In the genomic region with DNA sequence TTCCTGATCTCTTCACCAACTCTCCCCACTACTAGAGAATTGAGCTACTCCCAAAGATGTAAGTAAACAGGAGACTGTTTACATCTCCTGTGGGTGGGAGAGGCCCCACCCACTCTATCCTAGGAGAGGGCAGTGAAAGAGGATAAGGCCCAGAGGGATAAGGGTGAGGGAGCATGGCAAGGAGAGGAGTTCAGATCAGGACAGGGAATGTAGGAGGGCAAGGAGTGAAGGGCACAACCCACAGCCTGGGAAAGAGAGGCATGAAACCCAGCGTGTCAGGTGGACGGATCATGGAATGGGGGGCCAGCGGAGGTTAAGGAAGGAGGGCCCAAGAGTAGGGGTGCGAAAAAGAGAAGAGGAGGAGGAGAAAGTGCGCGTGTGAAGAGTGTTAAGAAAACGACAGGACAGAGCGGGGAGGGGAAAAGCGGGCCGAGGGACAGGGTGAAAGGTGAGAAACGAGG, we compare ENCODE assay signal across 8 cellular contexts. TPM values are rescaled to one million over a fixed set of nuclear protein-coding genes. Genes with fewer than 3 reads are reported as not detected.
A peak's percentile ranks its signal among the peaks of the same experiment; 100 is the strongest.
DNase-seq lines count a peak whose midpoint lies in the region; ATAC-seq, FAIRE-seq and TF ChIP-seq lines count a peak whose summit lies in the region.
"Not testable (repeated sequence)": the region's sequence is repeated elsewhere in the genome, so short reads cannot be mapped to it uniquely, and the experiment has no call there.

No MANE protein-coding gene starts in this region.

- H2AFZ ChIP-seq in KMS-11 (ENCODE audit: low read depth) = not testable (repeated sequence)

- not testable (repeated sequence) for H3K27ac ChIP-seq in KMS-11
- H3K27ac ChIP-seq in ascending aorta = peak overlapping the region; percentile 85 to 88
- H3K27ac ChIP-seq in esophagus muscularis mucosa (replicated peaks in 1 of 4) = peak overlapping the region; percentile 88 to 93 (median 92)
- H3K27ac ChIP-seq in liver (ENCODE audit: low read depth in 1 of 2, low read length in 2 of 2) = peak overlapping the region; percentile 17 to 53
- H3K27ac ChIP-seq in pancreas = peak overlapping the region in 1 of 4 donors; percentile 88
- H3K27ac ChIP-seq in thymus (ENCODE audit: low read depth) = peak overlapping the region; percentile 46

- not testable (repeated sequence) for FAIRE-seq in pancreas (lab: Jason Lieb, UNC)

- not testable (repeated sequence) for ATAC-seq in T-cell (replicated peaks in 1 of 4); pancreas

- H3K36me3 Mint-ChIP-seq in Caco-2 (ENCODE audit: insufficient read depth, unreplicated experiment) (peaks cover 52% of the 10 kb centered on the region), T-cell (peaks cover 12% of the 10 kb centered on the region)

- H3K27me3 Mint-ChIP-seq in Caco-2 (ENCODE audit: insufficient read depth, unreplicated experiment); T-cell: not testable (repeated sequence)

- peaks cover 29% of the 10 kb centered on the region for H3K4me1 ChIP-seq in Caco-2
- H3K4me1 ChIP-seq in KMS-11 (ENCODE audit: low read depth, poor library complexity, severe bottlenecking) = peaks cover 29% of the 10 kb centered on the region
- H3K4me1 ChIP-seq in ascending aorta = peaks cover 9 to 33% of the 10 kb centered on the region in 2 donors
- H3K4me1 ChIP-seq in esophagus muscularis mucosa = peaks cover 50 to 68% (median 64%) of the 10 kb centered on the region in 4 donors
- H3K4me1 ChIP-seq in liver (ENCODE audit: control insufficient read depth in 4 of 4, insufficient read depth in 4 of 4, low read length in 3 of 4) = peaks cover 1 to 25% (median 24%) of the 10 kb centered on the region in 4 donors
- peaks cover 6 to 27% (median 17%) of the 10 kb centered on the region in 3 donors for H3K4me1 ChIP-seq in pancreas
- peaks cover 13% of the 10 kb centered on the region for H3K4me1 ChIP-seq in thymus (ENCODE audit: control insufficient read depth, insufficient read depth, low read length)

- H3K27ac Mint-ChIP-seq in Caco-2 (ENCODE audit: unreplicated experiment) = peak overlapping the region; percentile 89
- peak overlapping the region; percentile 43 to 80 for H3K27ac Mint-ChIP-seq in T-cell

- intact Hi-C loops in Caco-2 (cut with micrococcal nuclease; ENCODE audit: unreplicated experiment); pancreas (cut with DNase I): not testable (repeated sequence)
- intact Hi-C loops in ascending aorta (cut with DNase I) (loop anchor here (5.0 to 10.0 kb wide), 4 partner anchors 142 to 1990 kb away; a partner anchor contains a TSS), esophagus muscularis mucosa (cut with DNase I) (loop anchor here (5.0 to 10.0 kb wide), 2 partner anchors 142 to 210 kb away; a partner anchor contains a TSS)

- H3K9me3 Mint-ChIP-seq in Caco-2 (ENCODE audit: unreplicated experiment); T-cell: not testable (repeated sequence)

- BruUV-seq in Caco-2 (replicated peaks; lab: Mats Ljungman, UMichigan) = not testable (repeated sequence)

- H3K9me3 ChIP-seq in Caco-2; ascending aorta; esophagus muscularis mucosa; liver (ENCODE audit: control insufficient read depth in 4 of 4, low read length in 3 of 4); pancreas; thymus (ENCODE audit: control insufficient read depth): not testable (repeated sequence)

- DNase-seq in Caco-2 = peak in 1 of 2 experiments; percentile 24
- not testable (repeated sequence) for DNase-seq in T-cell; ascending aorta (ENCODE audit: low spot score in 2 of 2); esophagus muscularis mucosa (ENCODE audit: extremely low spot score); pancreas

- TF ChIP-seq RAD21 in liver (IDR thresholded peaks at IDR 0.05) = not testable (repeated sequence)

- not testable (repeated sequence) for H3K27me3 ChIP-seq in Caco-2 (replicated peaks; ENCODE audit: control insufficient read depth, insufficient read depth, low read length); KMS-11 (ENCODE audit: insufficient read depth, low read depth); ascending aorta; esophagus muscularis mucosa; liver (ENCODE audit: control insufficient read depth in 4 of 4, insufficient read depth in 4 of 4, low read length in 3 of 4); pancreas; thymus (ENCODE audit: control insufficient read depth, insufficient read depth)

- not testable (repeated sequence) for H3K36me3 ChIP-seq in Caco-2 (ENCODE audit: control insufficient read depth, insufficient read depth, low read length); KMS-11 (ENCODE audit: insufficient read depth); pancreas; thymus (ENCODE audit: control insufficient read depth, insufficient read depth)
- H3K36me3 ChIP-seq in ascending aorta (peaks cover 0 to 14% of the 10 kb centered on the region in 2 donors), esophagus muscularis mucosa (peaks cover 0 to 36% (median 17%) of the 10 kb centered on the region in 4 donors), liver (ENCODE audit: control insufficient read depth in 4 of 4, insufficient read depth in 3 of 4, low read depth in 1 of 4, low read length in 3 of 4) (peaks cover 0 to 19% (median 12%) of the 10 kb centered on the region in 4 donors)

- H3K4me2 ChIP-seq in KMS-11 = peak overlapping the region; percentile 71

- TF ChIP-seq EP300 in esophagus muscularis mucosa (IDR thresholded peaks at IDR 0.05) = not testable (repeated sequence)

- not testable (repeated sequence) for TF ChIP-seq POLR2A in esophagus muscularis mucosa (IDR thresholded peaks at IDR 0.05; ENCODE audit: low read depth)

- H3K4me1 Mint-ChIP-seq in Caco-2 (ENCODE audit: low read depth, unreplicated experiment) (peaks cover 23% of the 10 kb centered on the region), T-cell (peaks cover 54 to 68% (median 61%) of the 10 kb centered on the region in 3 donors)

- TF ChIP-seq CTCF in Caco-2 (IDR thresholded peaks at IDR 0.05; ENCODE audit: insufficient read depth in 1 of 2, low read depth in 1 of 2, low read length in 1 of 2, severe bottlenecking in 1 of 2, unreplicated experiment in 1 of 2); KMS-11 (conservative IDR thresholded peaks at IDR 0.05; ENCODE audit: low read depth, low read length); ascending aorta (IDR thresholded peaks at IDR 0.05); esophagus muscularis mucosa (IDR thresholded peaks at IDR 0.05); liver (IDR thresholded peaks at IDR 0.05; ENCODE audit: low read depth, low read length, missing input control); pancreas (IDR thresholded peaks at IDR 0.05): not testable (repeated sequence)

- H3K4me3 Mint-ChIP-seq in Caco-2 (ENCODE audit: unreplicated experiment) (peak overlapping the region; percentile 93), T-cell (peak overlapping the region; percentile 83 to 91 (median 88))

- CTCF ChIA-PET in Caco-2 (lab: Charles Lee) = not testable (repeated sequence)
- CTCF ChIA-PET in T-cell (lab: Charles Lee) = interaction anchor here (1.0 to 1.4 kb wide), 2 partner anchors 26 to 352 kb away, joined by 3 read pairs; no protein-coding TSS in a partner anchor

- POLR2A ChIA-PET in Caco-2 (lab: Charles Lee) (interaction anchor here (0.5 kb wide), 1 partner anchor 9 kb away, joined by 3 read pairs; no protein-coding TSS in a partner anchor), T-cell (lab: Charles Lee) (interaction anchor here in 1 of 2 donors (0.6 kb wide), 2 partner anchors 83 to 144 kb away, joined by 3 to 10 read pairs; no protein-coding TSS in a partner anchor)

- H3K79me2 ChIP-seq in KMS-11 (ENCODE audit: insufficient read depth, low read depth) = peaks cover 18% of the 10 kb centered on the region; the same call in 1 of the 2 replicates

- H3K4me3 ChIP-seq in Caco-2 (ENCODE audit: low read depth, low read length) (peak overlapping the region; percentile 45), KMS-11 (IDR thresholded peaks at IDR 0.05; ENCODE audit: insufficient read depth, low read depth, low read length) (peak overlapping the region; percentile 44), ascending aorta (peak overlapping the region; percentile 67 to 69), esophagus muscularis mucosa (peak overlapping the region; percentile 66 to 83 (median 71)), liver (ENCODE audit: low read depth in 1 of 3, low read length in 3 of 3) (peak overlapping the region; percentile 52 to 64 (median 54)), pancreas (peak overlapping the region; percentile 15 to 59 (median 53)), thymus (ENCODE audit: low read length) (peak overlapping the region; percentile 47)

- H4K20me1 ChIP-seq in KMS-11 (ENCODE audit: insufficient read depth) = not testable (repeated sequence)

- under 1% methylated on average over 11 of the region's 11 CpGs for WGBS in esophagus muscularis mucosa
- WGBS in liver = 2% methylated on average over 11 of the region's 11 CpGs
- WGBS in pancreas, 2 donors = 0 to 1% methylated on average over 5 to 11 of the region's 11 CpGs
- WGBS in thymus = 4% methylated on average over 11 of the region's 11 CpGs

- H3K9ac ChIP-seq in KMS-11 (peak overlapping the region; percentile 37; the same call in 1 of the 2 replicates), liver (ENCODE audit: low read depth in 1 of 2, low read length in 2 of 2) (peak overlapping the region in 1 of 2 donors; percentile 58)

RNA-seq across cellular contexts. Expression of a gene that starts 0.9 kb away (rescaled TPM):
- total RNA-seq in Caco-2 (2022) = 28.1 and 29.3 TPM in 2 replicates
- 10 to 100 TPM; 10.2 to 18.1 (median 15.0) TPM for total RNA-seq in T-cell
- total RNA-seq in ascending aorta = 20.6 TPM
- total RNA-seq in esophagus muscularis mucosa = 10 to 100 TPM; 10.4 to 13.2 (median 11.4) TPM
- total RNA-seq in liver = 1 to 10 TPM; 6.7 to 8.0 TPM
- 1 to 10 TPM; 1.5 to 5.4 TPM for polyA plus RNA-seq in liver
- total RNA-seq in pancreas = 1 to 10 TPM; 5.1 to 8.7 (median 5.6) TPM
- polyA plus RNA-seq in pancreas = 1 to 10 TPM; 6.3 to 8.9 TPM
- 12.0 TPM for polyA plus RNA-seq in thymus

RNA-seq across cellular contexts. Expression of a gene that starts 26.9 kb away (rescaled TPM):
- total RNA-seq in Caco-2 (2022) (61.9 and 65.0 TPM in 2 replicates), T-cell (10 to 100 TPM; 22.3 to 28.9 (median 27.4) TPM), ascending aorta (2.1 TPM), esophagus muscularis mucosa (10 to 100 TPM; 13.7 to 18.5 (median 14.7) TPM), liver (10 to 100 TPM; 14.3 to 17.0 TPM), pancreas (10 to 100 TPM in 4 of 6 donors, 1 to 10 TPM in 2; 8.6 to 15.7 (median 13.1) TPM)
- polyA plus RNA-seq in liver (10 to 100 TPM; 11.4 to 11.9 TPM), pancreas (1 to 10 TPM; 6.0 to 6.2 TPM), thymus (17.2 TPM)
